ENCODE assay signal across 13 cellular contexts in genomic region chr19:16797876-16798275, GRCh38. TPM values are rescaled to one million over a fixed set of nuclear protein-coding genes. Genes with fewer than 3 reads are reported as not detected.
DNase-seq lines count a peak whose midpoint lies in the region; ATAC-seq and TF ChIP-seq lines count a peak whose summit lies in the region.
"Had no signal": no experiment of that assay in that cellular context is flagged by ENCODE, and none has a peak within 500 bp of the region (broad histone marks: within the 10 kb centered on the region; RNA-seq: fewer than 3 reads in every experiment).

No MANE protein-coding gene starts in this region.

- H3K9me3 ChIP-seq in CD8-positive, alpha-beta T cell (ENCODE audit: low read length) = no peaks in the 10 kb centered on the region

- DNase-seq in CD14-positive monocyte (ENCODE audit: low spot score) (no peak), SKM-1 treated with dmso at 0.1 percent for 144 hours (lab: John Stamatoyannopoulos, UW; ENCODE audit: unreplicated experiment) (peak; percentile 36), neural crest cell (ENCODE audit: low read depth, low spot score) (no peak), NCI-H226 (no peak), NCI-H1092 treated with DMSO at 0.1 percent for 48 hours (lab: John Stamatoyannopoulos, UW) (no peak)
- DNase-seq in CD8-positive, alpha-beta T cell = no peak
- DNase-seq: C1 segment of cervical spinal cord; CD8-positive, alpha-beta memory T cell; GM23248; IMR-90 had no signal

- H3K4me3 Mint-ChIP-seq in CD14-positive monocyte = peak overlapping the region in 1 of 2 donors; percentile 39
- no peak overlapping the region for H3K4me3 Mint-ChIP-seq in CD8-positive, alpha-beta T cell
- no peak overlapping the region for H3K4me3 Mint-ChIP-seq in neural crest cell
- H3K4me3 Mint-ChIP-seq: B cell; CD8-positive, alpha-beta memory T cell had no signal

- CTCF ChIA-PET in CD8-positive, alpha-beta T cell (lab: Charles Lee) = interaction anchor here (0.6 kb wide), 1 partner anchor 255 kb away, joined by 3 read pairs; no protein-coding TSS in a partner anchor

- H3K4me3 ChIP-seq in CD8-positive, alpha-beta T cell (ENCODE audit: low read depth, low read length) = no peak overlapping the region
- H3K4me3 ChIP-seq: GM23248 had no signal

- H3K27me3 ChIP-seq in CD8-positive, alpha-beta T cell (ENCODE audit: insufficient read depth, low read length) = no peaks in the 10 kb centered on the region

- peaks cover 0 to 7% (median 1%) of the 10 kb centered on the region in 3 donors for H3K27me3 Mint-ChIP-seq in CD14-positive monocyte (ENCODE audit: low read depth in 3 of 3)
- peaks cover 2% of the 10 kb centered on the region for H3K27me3 Mint-ChIP-seq in CD8-positive, alpha-beta T cell (ENCODE audit: low read depth)
- no peaks in the 10 kb centered on the region for H3K27me3 Mint-ChIP-seq in neural crest cell (ENCODE audit: low read depth)
- H3K27me3 Mint-ChIP-seq: B cell had no signal

- H3K36me3 Mint-ChIP-seq in CD14-positive monocyte (peaks cover 4 to 6% of the 10 kb centered on the region in 2 donors), neural crest cell (ENCODE audit: low read depth) (peaks cover 3% of the 10 kb centered on the region)
- no peaks in the 10 kb centered on the region for H3K36me3 Mint-ChIP-seq in CD8-positive, alpha-beta T cell
- H3K36me3 Mint-ChIP-seq: CD8-positive, alpha-beta memory T cell had no signal

- no peak for TF ChIP-seq CTCF in CD14-positive monocyte (IDR thresholded peaks at IDR 0.05)
- TF ChIP-seq CTCF in CD8-positive, alpha-beta T cell (IDR thresholded peaks at IDR 0.05) = no peak
- no peak for TF ChIP-seq CTCF in neural crest cell (conservative IDR thresholded peaks at IDR 0.05)

- POLR2A ChIA-PET in CD8-positive, alpha-beta T cell (lab: Charles Lee) = no interaction called here

- H3K9me3 Mint-ChIP-seq in CD14-positive monocyte = peaks cover 5 to 22% (median 12%) of the 10 kb centered on the region in 7 donors
- peaks cover 6% of the 10 kb centered on the region for H3K9me3 Mint-ChIP-seq in CD8-positive, alpha-beta T cell
- peaks cover 5% of the 10 kb centered on the region for H3K9me3 Mint-ChIP-seq in neural crest cell

- intact Hi-C loops in CD14-positive monocyte (cut with micrococcal nuclease) = no loop called here
- intact Hi-C loops in CD8-positive, alpha-beta T cell (cut with DNase I, micrococcal nuclease) = no loop called here

- ATAC-seq in CD8-positive, alpha-beta T cell = no peak
- ATAC-seq in HG03097 (IDR thresholded peaks at IDR 0.05; ENCODE audit: low FRiP score, unreplicated experiment) = no peak
- ATAC-seq: HCT116 had no signal

- H3K4me1 Mint-ChIP-seq in CD14-positive monocyte (peaks cover 57% of the 10 kb centered on the region), neural crest cell (no peaks in the 10 kb centered on the region)
- H3K4me1 Mint-ChIP-seq in CD8-positive, alpha-beta T cell (ENCODE audit: low read depth) = no peaks in the 10 kb centered on the region
- H3K4me1 Mint-ChIP-seq: CD8-positive, alpha-beta memory T cell had no signal

- no peak overlapping the region for H3K27ac ChIP-seq in CD8-positive, alpha-beta T cell (ENCODE audit: low read depth, low read length)
- H3K27ac ChIP-seq: GM23248 had no signal

- H3K4me1 ChIP-seq in CD8-positive, alpha-beta T cell (ENCODE audit: insufficient read depth, low read length) = no peaks in the 10 kb centered on the region

- H3K27ac Mint-ChIP-seq in CD14-positive monocyte (peak overlapping the region; percentile 68 to 91 (median 80)), neural crest cell (ENCODE audit: unreplicated experiment) (peak overlapping the region; percentile 86)
- peak overlapping the region; percentile 2 for H3K27ac Mint-ChIP-seq in CD8-positive, alpha-beta T cell
- H3K27ac Mint-ChIP-seq: B cell; CD8-positive, alpha-beta memory T cell had no signal

- H3K36me3 ChIP-seq in CD8-positive, alpha-beta T cell (ENCODE audit: insufficient read depth, low read length) = no peaks in the 10 kb centered on the region

RNA-seq across cellular contexts. Expression of gene SIN3B, which starts 31.3 kb away (rescaled TPM):
- polyA plus RNA-seq in CD14-positive monocyte = 10 to 100 TPM in 1 of 2 donors, 1 to 10 TPM in 1; 7.2 to 10.2 TPM
- total RNA-seq in CD8-positive, alpha-beta T cell = 10 to 100 TPM; 46.1 to 46.5 TPM
- total RNA-seq in neural crest cell = 59.9 and 64.4 TPM in 2 replicates

Comparison
In these comparisons a context has a peak if more than half of its experiments do, and no peak if none do; other contexts are left out.
1. H3K27ac Mint-ChIP-seq: peak in every context shown above with its lines; median percentile 86 in neural crest cell; 80 in CD14-positive monocyte; 2 in CD8-positive, alpha-beta T cell.